ENCODE assay signal across 16 cellular contexts in genomic region chr10:24935504-24936292, GRCh38.
"Had no signal": no experiment of that assay in that cellular context is flagged by ENCODE, and none has a peak within 500 bp of the region (broad histone marks: within the 10 kb centered on the region; RNA-seq: fewer than 3 reads in every experiment).

No MANE protein-coding gene starts in this region.

- H3K9me3 Mint-ChIP-seq: activated naive CD4-positive, alpha-beta T cell treated with anti-CD3 and anti-CD28 coated beads, Interleukin-2, amount 50 U/mL, for 24 hours; naive thymus-derived CD8-positive, alpha-beta T cell; T-helper 2 cell treated with Interferon-gamma antibody and Interleukin-4, amounts not matched to agents 5 μg/mL and 100 μg/mL, for 36 hours had no signal

- ATAC-seq: activated CD8-positive, alpha-beta T cell treated with anti-CD3 and anti-CD28 coated beads, Interleukin-2, amount 10 ng/mL, durations not matched to agents 7 days and 5 days; naive thymus-derived CD8-positive, alpha-beta T cell had no signal

- H3K36me3 Mint-ChIP-seq: activated naive CD4-positive, alpha-beta T cell treated with anti-CD3 and anti-CD28 coated beads, Interleukin-2, amount 50 U/mL, for 24 hours had no signal

- H3K4me3 Mint-ChIP-seq: activated CD8-positive, alpha-beta T cell treated with anti-CD3 and anti-CD28 coated beads, Interleukin-2, amount 10 ng/mL, durations not matched to agents 7 days and 5 days; activated naive CD4-positive, alpha-beta T cell treated with anti-CD3 and anti-CD28 coated beads, Interleukin-2, amount 50 U/mL, for 24 hours; naive thymus-derived CD8-positive, alpha-beta T cell; T-helper 2 cell treated with Interferon-gamma antibody and Interleukin-4, amounts not matched to agents 5 μg/mL and 100 μg/mL, for 36 hours had no signal

- DNase-seq: activated CD4-positive, CD25-positive, alpha-beta regulatory T cell treated with anti-CD3 and anti-CD28 coated beads, Interleukin-2, amount 50 U/mL, for 72 hours; activated CD8-positive, alpha-beta memory T cell treated with anti-CD3 and anti-CD28 coated beads, Interleukin-2, amount 50 U/mL, for 48 hours; activated CD8-positive, alpha-beta T cell treated with anti-CD3 and anti-CD28 coated beads, Interleukin-2, amount 10 ng/mL, durations not matched to agents 7 days and 5 days; anterior cingulate cortex; esophagus squamous epithelium; foreskin melanocyte; head of caudate nucleus; naive thymus-derived CD8-positive, alpha-beta T cell; posterior cingulate gyrus; substantia nigra; SW 1271; transverse colon had no signal

- H3K27me3 Mint-ChIP-seq: activated naive CD4-positive, alpha-beta T cell treated with anti-CD3 and anti-CD28 coated beads, Interleukin-2, amount 50 U/mL, for 24 hours; naive thymus-derived CD8-positive, alpha-beta T cell had no signal

- H3K4me3 ChIP-seq: esophagus squamous epithelium, right atrium auricular region, skin epidermis, transverse colon had no signal

- H3K27ac Mint-ChIP-seq: activated CD8-positive, alpha-beta T cell treated with anti-CD3 and anti-CD28 coated beads, Interleukin-2, amount 10 ng/mL, durations not matched to agents 7 days and 5 days; activated naive CD4-positive, alpha-beta T cell treated with anti-CD3 and anti-CD28 coated beads, Interleukin-2, amount 50 U/mL, for 24 hours; T-helper 2 cell treated with Interferon-gamma antibody and Interleukin-4, amounts not matched to agents 5 μg/mL and 100 μg/mL, for 36 hours had no signal

- H3K4me1 Mint-ChIP-seq: activated naive CD4-positive, alpha-beta T cell treated with anti-CD3 and anti-CD28 coated beads, Interleukin-2, amount 50 U/mL, for 24 hours; naive thymus-derived CD8-positive, alpha-beta T cell had no signal
